In genomic region chr20:46121531-46121930, GRCh38 we compare ENCODE assay signal across 1 cellular context.
TF ChIP-seq lines count a peak whose summit lies in the region.

No MANE protein-coding gene starts in this region.

TF ChIP-seq in GM12891, 5 proteins besides CTCF, POLR2A, EP300 and RAD21:
- TF ChIP-seq PAX5 (IDR thresholded peaks at IDR 0.05; ENCODE audit: insufficient read depth, low read length, severe bottlenecking) (no peak), SPI1 (IDR thresholded peaks at IDR 0.05; ENCODE audit: low read depth, low read length) (no peak), TAF1 (IDR thresholded peaks at IDR 0.05; ENCODE audit: low read depth, low read length) (no peak), POU2F2 (IDR thresholded peaks at IDR 0.05; ENCODE audit: low read depth, low read length) (no peak), POLR2AphosphoS5 (IDR thresholded peaks at IDR 0.05; ENCODE audit: low read depth, low read length) (no peak)
